ENCODE assay signal across 8 cellular contexts in the genomic region with DNA sequence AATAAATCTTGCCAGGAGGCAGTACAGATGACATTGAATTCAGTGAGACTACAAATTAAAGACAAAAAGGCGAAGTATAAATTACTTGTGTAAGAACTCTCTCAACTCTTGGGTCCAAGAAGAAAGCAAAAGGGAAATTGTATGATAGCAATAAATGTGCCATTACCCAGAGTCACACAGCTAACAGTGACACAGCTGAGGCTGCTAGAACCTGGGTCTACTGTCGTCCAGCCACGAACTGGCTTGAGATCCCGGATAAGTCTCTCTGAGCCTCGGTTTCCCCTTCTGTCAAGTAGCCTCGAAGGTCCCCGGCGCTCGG. TPM values are rescaled to one million over a fixed set of nuclear protein-coding genes. Genes with fewer than 3 reads are reported as not detected.
A peak's percentile ranks its signal among the peaks of the same experiment; 100 is the strongest.
DNase-seq lines count a peak whose midpoint lies in the region; TF ChIP-seq lines count a peak whose summit lies in the region.

No MANE protein-coding gene starts in this region.

- no peak for DNase-seq in activated naive CD4-positive, alpha-beta T cell treated with anti-CD3 and anti-CD28 coated beads for 36 hours
- no peak for DNase-seq in activated naive CD4-positive, alpha-beta T cell treated with Interleukin-2 at 50 U/mL for 16 hours
- DNase-seq in activated T-helper 1 cell treated with anti-CD3 and anti-CD28 coated beads, Interleukin-12 subunit alpha, Interleukin-12 subunit beta, Interleukin-2, Interleukin-4 antibody, amounts not matched to agents 30 ng/mL and 10 ng/mL and 1 ng/mL, durations not matched to agents 14 hours and 24 hours and 36 hours (ENCODE audit: low spot score) = no peak
- no peak for DNase-seq in kidney epithelial cell (ENCODE audit: low read depth)
- no peak for DNase-seq in tibial artery
- no peak for DNase-seq in RKO (ENCODE audit: low spot score)
- DNase-seq in NCI-H146 treated with DMSO at 0.1 percent for 48 hours (lab: John Stamatoyannopoulos, UW; ENCODE audit: unreplicated experiment) = no peak
- DNase-seq in ureter (ENCODE audit: low spot score) = no peak

- TF ChIP-seq CTCF in kidney epithelial cell (IDR thresholded peaks at IDR 0.05; ENCODE audit: insufficient read depth, low read length, poor library complexity, severe bottlenecking) (no peak), tibial artery (IDR thresholded peaks at IDR 0.05) (no peak)

- peak overlapping the region; percentile 99 for H3K27ac ChIP-seq in tibial artery

- peak overlapping the region; percentile 76 for H3K4me3 ChIP-seq in kidney epithelial cell (ENCODE audit: low read depth, low read length)
- H3K4me3 ChIP-seq in tibial artery = peak overlapping the region; percentile 92 to 94

- H3K9me3 Mint-ChIP-seq in activated naive CD4-positive, alpha-beta T cell treated with anti-CD3 and anti-CD28 coated beads for 36 hours = no peaks in the 10 kb centered on the region
- H3K9me3 Mint-ChIP-seq in activated T-helper 1 cell treated with anti-CD3 and anti-CD28 coated beads, Interleukin-12 subunit alpha, Interleukin-12 subunit beta, Interleukin-2, Interleukin-4 antibody, amounts not matched to agents 30 ng/mL and 10 ng/mL and 1 ng/mL, durations not matched to agents 14 hours and 24 hours and 36 hours = no peaks in the 10 kb centered on the region

- H3K27me3 Mint-ChIP-seq in activated naive CD4-positive, alpha-beta T cell treated with anti-CD3 and anti-CD28 coated beads for 36 hours (ENCODE audit: low read depth) = peaks cover 51% of the 10 kb centered on the region
- peaks cover 61% of the 10 kb centered on the region for H3K27me3 Mint-ChIP-seq in activated T-helper 1 cell treated with anti-CD3 and anti-CD28 coated beads, Interleukin-12 subunit alpha, Interleukin-12 subunit beta, Interleukin-2, Interleukin-4 antibody, amounts not matched to agents 30 ng/mL and 10 ng/mL and 1 ng/mL, durations not matched to agents 14 hours and 24 hours and 36 hours (ENCODE audit: insufficient read depth)

- H3K4me1 Mint-ChIP-seq in activated naive CD4-positive, alpha-beta T cell treated with anti-CD3 and anti-CD28 coated beads for 36 hours (ENCODE audit: low read depth) = peaks cover 17% of the 10 kb centered on the region
- peaks cover 22% of the 10 kb centered on the region for H3K4me1 Mint-ChIP-seq in activated T-helper 1 cell treated with anti-CD3 and anti-CD28 coated beads, Interleukin-12 subunit alpha, Interleukin-12 subunit beta, Interleukin-2, Interleukin-4 antibody, amounts not matched to agents 30 ng/mL and 10 ng/mL and 1 ng/mL, durations not matched to agents 14 hours and 24 hours and 36 hours (ENCODE audit: low read depth)

- peaks cover 0 to 39% (median 15%) of the 10 kb centered on the region in 4 donors for H3K4me1 ChIP-seq in tibial artery

- H3K9me3 ChIP-seq in tibial artery = no peaks in the 10 kb centered on the region

- H3K36me3 ChIP-seq in kidney epithelial cell (ENCODE audit: control insufficient read depth, insufficient read depth, low read length) (no peaks in the 10 kb centered on the region), tibial artery (no peaks in the 10 kb centered on the region)

- CTCF ChIA-PET in activated naive CD4-positive, alpha-beta T cell treated with anti-CD3 and anti-CD28 coated beads for 36 hours (lab: Charles Lee) = interaction anchor here (1.3 kb wide), 1 partner anchor 82 kb away, joined by 6 read pairs; no protein-coding TSS in a partner anchor

- intact Hi-C loops in activated naive CD4-positive, alpha-beta T cell treated with anti-CD3 and anti-CD28 coated beads for 36 hours (cut with micrococcal nuclease) = loop anchor here (1.0 to 10.0 kb wide), 5 partner anchors 81 to 449 kb away; a partner anchor contains a TSS
- intact Hi-C loops in activated T-helper 1 cell treated with anti-CD3 and anti-CD28 coated beads, Interleukin-12 subunit alpha, Interleukin-12 subunit beta, Interleukin-2, Interleukin-4 antibody, amounts not matched to agents 30 ng/mL and 10 ng/mL and 1 ng/mL, durations not matched to agents 14 hours and 24 hours and 36 hours (cut with micrococcal nuclease) = loop anchor here (5.0 to 10.0 kb wide), 5 partner anchors 156 to 471 kb away; a partner anchor contains a TSS
- intact Hi-C loops in tibial artery (cut with DNase I; ENCODE audit: low total_unique reads) = loop anchor here (5.0 to 10.0 kb wide), 2 partner anchors 86 to 141 kb away; no protein-coding TSS in a partner anchor

- H3K27me3 ChIP-seq in kidney epithelial cell (ENCODE audit: control insufficient read depth, insufficient read depth, low read length) (no peaks in the 10 kb centered on the region), tibial artery (no peaks in the 10 kb centered on the region)

- peak overlapping the region; percentile 76 for H3K4me3 Mint-ChIP-seq in activated naive CD4-positive, alpha-beta T cell treated with anti-CD3 and anti-CD28 coated beads for 36 hours
- peak overlapping the region; percentile 85 for H3K4me3 Mint-ChIP-seq in activated T-helper 1 cell treated with anti-CD3 and anti-CD28 coated beads, Interleukin-12 subunit alpha, Interleukin-12 subunit beta, Interleukin-2, Interleukin-4 antibody, amounts not matched to agents 30 ng/mL and 10 ng/mL and 1 ng/mL, durations not matched to agents 14 hours and 24 hours and 36 hours

- no peak overlapping the region for H3K27ac Mint-ChIP-seq in activated naive CD4-positive, alpha-beta T cell treated with anti-CD3 and anti-CD28 coated beads for 36 hours
- no peak overlapping the region for H3K27ac Mint-ChIP-seq in activated T-helper 1 cell treated with anti-CD3 and anti-CD28 coated beads, Interleukin-12 subunit alpha, Interleukin-12 subunit beta, Interleukin-2, Interleukin-4 antibody, amounts not matched to agents 30 ng/mL and 10 ng/mL and 1 ng/mL, durations not matched to agents 14 hours and 24 hours and 36 hours

- H3K36me3 Mint-ChIP-seq in activated naive CD4-positive, alpha-beta T cell treated with anti-CD3 and anti-CD28 coated beads for 36 hours (ENCODE audit: low read depth) = no peaks in the 10 kb centered on the region
- peaks cover 1% of the 10 kb centered on the region for H3K36me3 Mint-ChIP-seq in activated T-helper 1 cell treated with anti-CD3 and anti-CD28 coated beads, Interleukin-12 subunit alpha, Interleukin-12 subunit beta, Interleukin-2, Interleukin-4 antibody, amounts not matched to agents 30 ng/mL and 10 ng/mL and 1 ng/mL, durations not matched to agents 14 hours and 24 hours and 36 hours (ENCODE audit: low read depth)

RNA-seq across cellular contexts. Expression of a gene that starts 0.4 kb away (rescaled TPM):
- under 1 TPM; 0.10 to 0.14 TPM for total RNA-seq in activated naive CD4-positive, alpha-beta T cell treated with anti-CD3 and anti-CD28 coated beads for 36 hours
- 0.05 TPM in 1 of 2 replicates, not detected in the other for total RNA-seq in activated T-helper 1 cell treated with anti-CD3 and anti-CD28 coated beads, Interleukin-12 subunit alpha, Interleukin-12 subunit beta, Interleukin-2, Interleukin-4 antibody, amounts not matched to agents 30 ng/mL and 10 ng/mL and 1 ng/mL, durations not matched to agents 14 hours and 24 hours and 36 hours
- total RNA-seq in kidney epithelial cell = 18.6 and 21.5 TPM in 2 replicates
- 6.2 TPM for total RNA-seq in ureter
